ENCODE assay signal across 20 cellular contexts in genomic region chr3:37346227-37347005, GRCh38.
"Had no signal": no experiment of that assay in that cellular context is flagged by ENCODE, and none has a peak within 500 bp of the region (broad histone marks: within the 10 kb centered on the region; RNA-seq: fewer than 3 reads in every experiment).

No MANE protein-coding gene starts in this region.

- H3K4me3 ChIP-seq: heart right ventricle, sigmoid colon, thyroid gland had no signal

- DNase-seq: activated B cell treated with CpG ODN at 0.5 μM for 24 hours; activated effector memory CD4-positive, alpha-beta T cell treated with anti-CD3 and anti-CD28 coated beads, Interleukin-2, amount 50 U/mL, for 16 hours; activated naive CD4-positive, alpha-beta T cell treated with anti-CD3 and anti-CD28 coated beads, Interleukin-2, amount 50 U/mL, for 16 hours; amniotic stem cell; caudate nucleus; effector memory CD4-positive, alpha-beta T cell; heart right ventricle; mesenchymal stem cell; retina; sigmoid colon; small intestine; stimulated activated CD4-positive, alpha-beta T cell treated with anti-CD3 and anti-CD28 coated beads, Interleukin-4, amount 100 ng/mL, for 24 hours; T-helper 2 cell; thyroid gland had no signal

- FAIRE-seq: small intestine had no signal

- H3K4me1 Mint-ChIP-seq: activated B cell treated with CpG ODN at 0.5 μM for 24 hours; stimulated activated effector memory CD8-positive, alpha-beta T cell treated with anti-CD3 and anti-CD28 coated beads, Interleukin-12 subunit alpha, Interleukin-12 subunit beta, amount 100 ng/mL, for 72 hours had no signal

- H3K27me3 ChIP-seq: heart right ventricle, sigmoid colon, thyroid gland had no signal

- ATAC-seq: heart right ventricle; natural killer cell treated with Interleukin-12 subunit alpha and Interleukin-12 subunit beta and Interleukin-15 and Interleukin-18, amount 100 ng/mL, for 72 hours; SK-N-SH treated with all-trans-retinoic acid at 6 μM for 48 hours; stimulated activated effector memory CD8-positive, alpha-beta T cell treated with anti-CD3 and anti-CD28 coated beads, Interleukin-12 subunit alpha, Interleukin-12 subunit beta, amount 100 ng/mL, for 72 hours had no signal

- H3K27ac Mint-ChIP-seq: activated B cell treated with CpG ODN at 0.5 μM for 24 hours; activated T-helper 1 cell treated with anti-CD3 and anti-CD28 coated beads, Interleukin-12 subunit alpha, Interleukin-12 subunit beta, Interleukin-2, Interleukin-4 antibody, amounts not matched to agents 30 ng/mL and 10 ng/mL and 1 ng/mL, durations not matched to agents 14 hours and 24 hours and 36 hours; natural killer cell treated with Interleukin-12 subunit alpha and Interleukin-12 subunit beta and Interleukin-15 and Interleukin-18, amount 100 ng/mL, for 72 hours; progenitor cell of endocrine pancreas; stimulated activated effector memory CD8-positive, alpha-beta T cell treated with anti-CD3 and anti-CD28 coated beads, Interleukin-12 subunit alpha, Interleukin-12 subunit beta, amount 100 ng/mL, for 72 hours; stimulated activated naive CD8-positive, alpha-beta T cell treated with anti-CD3 and anti-CD28 coated beads, Interleukin-15, Interleukin-2, amounts not matched to agents 100 ng/mL and 50 ng/mL, for 24 hours had no signal

- H3K27ac ChIP-seq: heart right ventricle, sigmoid colon, thyroid gland had no signal

- H3K9me3 ChIP-seq: heart right ventricle, sigmoid colon, thyroid gland had no signal

- H3K27me3 Mint-ChIP-seq: activated B cell treated with CpG ODN at 0.5 μM for 24 hours; natural killer cell treated with Interleukin-12 subunit alpha and Interleukin-12 subunit beta and Interleukin-15 and Interleukin-18, amount 100 ng/mL, for 72 hours; progenitor cell of endocrine pancreas; stimulated activated naive CD8-positive, alpha-beta T cell treated with anti-CD3 and anti-CD28 coated beads, Interleukin-15, Interleukin-2, amounts not matched to agents 100 ng/mL and 50 ng/mL, for 24 hours had no signal

- H3K4me3 Mint-ChIP-seq: activated B cell treated with CpG ODN at 0.5 μM for 24 hours; activated T-helper 1 cell treated with anti-CD3 and anti-CD28 coated beads, Interleukin-12 subunit alpha, Interleukin-12 subunit beta, Interleukin-2, Interleukin-4 antibody, amounts not matched to agents 30 ng/mL and 10 ng/mL and 1 ng/mL, durations not matched to agents 14 hours and 24 hours and 36 hours; natural killer cell treated with Interleukin-12 subunit alpha and Interleukin-12 subunit beta and Interleukin-15 and Interleukin-18, amount 100 ng/mL, for 72 hours; stimulated activated effector memory CD8-positive, alpha-beta T cell treated with anti-CD3 and anti-CD28 coated beads, Interleukin-12 subunit alpha, Interleukin-12 subunit beta, amount 100 ng/mL, for 72 hours; stimulated activated naive CD8-positive, alpha-beta T cell treated with anti-CD3 and anti-CD28 coated beads, Interleukin-15, Interleukin-2, amounts not matched to agents 100 ng/mL and 50 ng/mL, for 24 hours had no signal

- H3K4me1 ChIP-seq: sigmoid colon had no signal

- H3K9me3 Mint-ChIP-seq: activated B cell treated with CpG ODN at 0.5 μM for 24 hours; activated T-helper 1 cell treated with anti-CD3 and anti-CD28 coated beads, Interleukin-12 subunit alpha, Interleukin-12 subunit beta, Interleukin-2, Interleukin-4 antibody, amounts not matched to agents 30 ng/mL and 10 ng/mL and 1 ng/mL, durations not matched to agents 14 hours and 24 hours and 36 hours; natural killer cell treated with Interleukin-12 subunit alpha and Interleukin-12 subunit beta and Interleukin-15 and Interleukin-18, amount 100 ng/mL, for 72 hours; stimulated activated effector memory CD8-positive, alpha-beta T cell treated with anti-CD3 and anti-CD28 coated beads, Interleukin-12 subunit alpha, Interleukin-12 subunit beta, amount 100 ng/mL, for 72 hours; stimulated activated naive CD8-positive, alpha-beta T cell treated with anti-CD3 and anti-CD28 coated beads, Interleukin-15, Interleukin-2, amounts not matched to agents 100 ng/mL and 50 ng/mL, for 24 hours had no signal
